ENCODE assay signal across 1 cellular context in genomic region chr4:145260091-145260490, GRCh38.
A peak's percentile ranks its signal among the peaks of the same experiment; 100 is the strongest.
TF ChIP-seq lines count a peak whose summit lies in the region.

No MANE protein-coding gene starts in this region.

TF ChIP-seq in GM23338, 12 proteins besides CTCF, POLR2A, EP300 and RAD21 (continued from another document):
- TF ChIP-seq ZNF462 (CRISPR knock-in tag; IDR thresholded peaks at IDR 0.05) (0 out of 2 replicates have a peak, but pooled peaks have one; percentile 71), POLR2AphosphoS5 (IDR thresholded peaks at IDR 0.05; ENCODE audit: low read depth) (no peak), NANOG (IDR thresholded peaks at IDR 0.05; ENCODE audit: borderline replicate concordance) (no peak; the same call in 1 of the 2 replicates), ZNF114 (CRISPR knock-in tag; IDR thresholded peaks at IDR 0.05) (0 out of 2 replicates have a peak, but pooled peaks have one; percentile 30), EZH2 (IDR thresholded peaks at IDR 0.05; ENCODE audit: low read depth, unreplicated experiment) (no peak)
